Comparison of ENCODE assay signal across 8 cellular contexts in genomic region chr3:138941259-138941885, GRCh38. TPM values are rescaled to one million over a fixed set of nuclear protein-coding genes. Genes with fewer than 3 reads are reported as not detected.
DNase-seq lines count a peak whose midpoint lies in the region; ATAC-seq and TF ChIP-seq lines count a peak whose summit lies in the region.

No MANE protein-coding gene starts in this region.

- H2AFZ ChIP-seq in OCI-LY1 (ENCODE audit: low read length): no peak overlapping the region

- H3K27ac ChIP-seq in AG04450 (ENCODE audit: low read depth, low read length) (no peak overlapping the region), OCI-LY1 (ENCODE audit: low read depth, low read length, poor library complexity, severe bottlenecking) (no peak overlapping the region), esophagus squamous epithelium (no peak overlapping the region), transverse colon (no peak overlapping the region)

- H3F3A ChIP-seq in OCI-LY1 (ENCODE audit: insufficient read depth, low read length): no peaks in the 10 kb centered on the region

- in situ Hi-C loops in G401 (cut with HindIII; ENCODE audit: low sequenced_read_pairs): no loop called here
- in situ Hi-C loops in transverse colon (cut with MboI; ENCODE audit: low pct_ligation_motif_present in 1 of 4, low pct_unique_long_range_greater_than_20kb in 1 of 4, low sequenced_read_pairs in 3 of 4): loop anchor here in 2 of 4 donors (25.0 kb wide), 2 partner anchors 396 to 529 kb away; partner anchors contain the start of gene MRPS22 (in 2 of the 2)

- no peak for ATAC-seq in HG03378 (IDR thresholded peaks at IDR 0.05; ENCODE audit: unreplicated experiment)
- no peak for ATAC-seq in sciatic nerve

- H3K9me2 ChIP-seq in OCI-LY1 (ENCODE audit: low read depth, low read length): no peaks in the 10 kb centered on the region

- DNase-seq in AG04450 (ENCODE audit: low read depth, low spot score): peak; percentile 11
- peak; percentile 11 for DNase-seq in G401 (ENCODE audit: low spot score)
- no peak for DNase-seq in esophagus squamous epithelium (lab: John Stamatoyannopoulos, UW)
- peak; percentile 54 for DNase-seq in transverse colon
- no peak for DNase-seq in sciatic nerve (ENCODE audit: low spot score)
- no peak for DNase-seq in effector CD8-positive, alpha-beta T cell (lab: John Stamatoyannopoulos, UW)

- no peak for TF ChIP-seq EP300 in transverse colon (IDR thresholded peaks at IDR 0.05; ENCODE audit: low read depth)

- intact Hi-C loops in esophagus squamous epithelium (cut with DNase I) (no loop called here), transverse colon (cut with DNase I; ENCODE audit: low total_unique reads) (loop anchor here (10.0 kb wide), 1 partner anchor 383 kb away; no protein-coding TSS in a partner anchor), sciatic nerve (cut with DNase I) (no loop called here)

- H3K9me3 ChIP-seq in AG04450 (ENCODE audit: control insufficient read depth, insufficient read depth, low read length) (peaks cover 18% of the 10 kb centered on the region; the same call in 1 of the 2 replicates), OCI-LY1 (ENCODE audit: low read length) (no peaks in the 10 kb centered on the region), esophagus squamous epithelium (no peaks in the 10 kb centered on the region), transverse colon (no peaks in the 10 kb centered on the region)

- TF ChIP-seq CTCF in AG04450 (IDR thresholded peaks at IDR 0.05; ENCODE audit: low read depth, low read length) (peak; percentile 70), OCI-LY1 (IDR thresholded peaks at IDR 0.05; ENCODE audit: low read length) (peak; percentile 84), esophagus squamous epithelium (IDR thresholded peaks at IDR 0.05) (peak in 4 of 6 experiments; percentile 20 to 57 (median 35)), transverse colon (IDR thresholded peaks at IDR 0.05) (peak; percentile 21 to 55 (median 41))

- TF ChIP-seq POLR2A in esophagus squamous epithelium (IDR thresholded peaks at IDR 0.05): no peak
- TF ChIP-seq POLR2A in transverse colon (IDR thresholded peaks at IDR 0.05): no peak

- no peaks in the 10 kb centered on the region for H3K4me1 ChIP-seq in OCI-LY1 (ENCODE audit: insufficient read depth, low read length, severe bottlenecking)
- peaks cover 43 to 62% (median 51%) of the 10 kb centered on the region in 3 donors for H3K4me1 ChIP-seq in esophagus squamous epithelium
- H3K4me1 ChIP-seq in transverse colon: peaks cover 26 to 61% (median 41%) of the 10 kb centered on the region in 4 donors

- no peak overlapping the region for H3K4me2 ChIP-seq in OCI-LY1 (ENCODE audit: low read length)

- H3K9ac ChIP-seq in OCI-LY1 (ENCODE audit: low read length): no peak overlapping the region

- H3K36me3 ChIP-seq in OCI-LY1 (ENCODE audit: insufficient read depth, low read length) (no peaks in the 10 kb centered on the region), esophagus squamous epithelium (no peaks in the 10 kb centered on the region), transverse colon (no peaks in the 10 kb centered on the region)

- no peaks in the 10 kb centered on the region for H4K20me1 ChIP-seq in OCI-LY1 (ENCODE audit: insufficient read depth, low read length)

- H3K27me3 ChIP-seq in AG04450 (ENCODE audit: control insufficient read depth, insufficient read depth, low read length) (peaks cover 93% of the 10 kb centered on the region), OCI-LY1 (ENCODE audit: insufficient read depth, low read length) (peaks cover 2% of the 10 kb centered on the region; the same call in 1 of the 2 replicates), esophagus squamous epithelium (peaks cover 44 to 100% (median 85%) of the 10 kb centered on the region in 4 donors), transverse colon (peaks cover 100% of the 10 kb centered on the region)

- H3K79me2 ChIP-seq in OCI-LY1 (ENCODE audit: insufficient read depth, low read length): no peaks in the 10 kb centered on the region

- H3K4me3 ChIP-seq in AG04450 (ENCODE audit: low read depth, low read length) (no peak overlapping the region), OCI-LY1 (ENCODE audit: low read depth, low read length, poor library complexity, severe bottlenecking) (no peak overlapping the region), esophagus squamous epithelium (no peak overlapping the region), transverse colon (no peak overlapping the region)

- POLR2A ChIA-PET in AG04450 (lab: Yijun Ruan, JAX): no interaction called here

- CTCF ChIA-PET in AG04450 (lab: Charles Lee): interaction anchor here (0.6 to 2.6 kb wide), 15 partner anchors 9 to 412 kb away, joined by 3 to 17 read pairs (median 4); partner anchors contain the start of gene CEP70

- WGBS in esophagus squamous epithelium, 2 donors: 54 to 62% methylated on average over 6 of the region's 7 CpGs
- WGBS in transverse colon (ENCODE audit: low coverage in 1 of 2), 2 donors: 50 to 80% methylated on average over 1 to 7 of the region's 7 CpGs

RNA-seq across cellular contexts. Expression of gene FOXL2, which starts 5.6 kb away (rescaled TPM):
- 0.05 and 0.07 TPM in 2 replicates for polyA plus RNA-seq in AG04450 (2011; rRNA removed)
- polyA minus RNA-seq in AG04450 (2011; rRNA and poly(A)+ RNA removed): not detected in 2 replicates
- 0.06 TPM in 1 of 2 replicates, not detected in the other for total RNA-seq in G401 (2014; rRNA removed; shearing (Covaris generic))
- total RNA-seq in esophagus squamous epithelium (under 1 TPM in 1 of 4 donors, not detected in 3; 0.19 TPM), transverse colon (not detected), sciatic nerve (0.13 TPM)

RNA-seq across cellular contexts. Expression of gene FOXL2NB, which starts 5.6 kb away (rescaled TPM):
- polyA plus RNA-seq in AG04450 (2011; rRNA removed): 0.04 and 0.05 TPM in 2 replicates
- not detected in 2 replicates for polyA minus RNA-seq in AG04450 (2011; rRNA and poly(A)+ RNA removed)
- 1.2 TPM in 1 of 2 replicates, not detected in the other for total RNA-seq in G401 (2014; rRNA removed; shearing (Covaris generic))
- total RNA-seq in esophagus squamous epithelium (1 to 10 TPM in 1 of 4 donors, under 1 TPM in 1, not detected in 2; 0.57 to 1.1 TPM), transverse colon (not detected), sciatic nerve (not detected)

Comparison
In these comparisons a context has a peak if more than half of its experiments do, and no peak if none do; other contexts are left out.
1. DNase-seq: peak in AG04450 (single experiment), G401 (single experiment) and transverse colon (single experiment); none in esophagus squamous epithelium (single experiment), sciatic nerve (single experiment) and effector CD8-positive, alpha-beta T cell (single experiment).
2. Peak in every context shown above with its lines, with median percentiles within 50 percentile points of each other: CTCF ChIP-seq.